In the genomic region with DNA sequence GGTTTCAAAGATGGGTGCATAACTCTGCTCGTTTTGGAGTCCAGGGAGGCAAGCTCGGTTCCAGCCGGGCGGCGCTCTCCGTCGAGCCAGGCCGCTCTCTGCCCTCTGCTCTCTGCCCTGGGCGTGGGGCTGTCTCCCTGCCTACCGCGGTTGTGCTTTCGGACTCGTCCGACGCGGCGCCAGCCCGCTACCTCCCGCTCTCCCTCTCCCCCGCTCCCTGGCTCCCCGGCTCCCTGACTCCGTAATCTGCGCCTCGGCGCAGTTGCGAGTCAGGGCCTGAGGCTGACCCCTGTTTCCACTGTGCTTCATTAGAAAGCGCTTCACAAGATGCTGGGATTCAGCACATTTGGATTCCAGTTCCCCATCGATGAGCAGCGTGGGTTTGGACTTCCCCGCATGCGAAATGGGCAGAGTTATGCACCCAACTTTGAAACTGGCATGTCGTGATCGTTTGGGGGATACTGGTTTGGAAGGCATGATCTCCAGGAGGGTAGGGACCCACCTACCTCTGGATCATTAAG, we compare ENCODE assay signal across 8 cellular contexts. TPM values are rescaled to one million over a fixed set of nuclear protein-coding genes. Genes with fewer than 3 reads are reported as not detected.
DNase-seq lines count a peak whose midpoint lies in the region; TF ChIP-seq lines count a peak whose summit lies in the region.

No MANE protein-coding gene starts in this region.

- 7% methylated on average over 33 of the region's 33 CpGs for WGBS in smooth muscle cell (ENCODE audit: low lambda C conversion rate)

- H3K27me3 ChIP-seq in HUES6 (ENCODE audit: control insufficient read depth, insufficient read depth, low read length) (peaks cover 11% of the 10 kb centered on the region; the same call in 1 of the 2 replicates), smooth muscle cell (ENCODE audit: low read depth) (no peaks in the 10 kb centered on the region), Karpas-422 (ENCODE audit: low read length) (no peaks in the 10 kb centered on the region)

- no peak for DNase-seq in astrocyte of the cerebellum (ENCODE audit: low read depth)
- DNase-seq in immature natural killer cell, result no peak
- no peak for DNase-seq in smooth muscle cell (lab: John Stamatoyannopoulos, UW; ENCODE audit: unreplicated experiment)
- DNase-seq in iPS-NIHi11 (ENCODE audit: low spot score), result no peak
- DNase-seq in Karpas-422, result no peak
- no peak for DNase-seq in NCI-H2029 treated with DMSO at 0.1 percent for 48 hours (lab: John Stamatoyannopoulos, UW)
- DNase-seq in A172 (ENCODE audit: low spot score), result no peak

- H3K79me2 ChIP-seq in smooth muscle cell (ENCODE audit: low read depth) (no peaks in the 10 kb centered on the region), Karpas-422 (ENCODE audit: low read length) (no peaks in the 10 kb centered on the region)

- no peak overlapping the region for H3K27ac ChIP-seq in HUES6 (ENCODE audit: low read depth, low read length)
- H3K27ac ChIP-seq in smooth muscle cell (ENCODE audit: low read depth), result no peak overlapping the region
- no peak overlapping the region for H3K27ac ChIP-seq in Karpas-422 (ENCODE audit: low read length)

- H3K4me1 Mint-ChIP-seq in immature natural killer cell, result peaks cover 40 to 46% of the 10 kb centered on the region in 2 donors

- H3K4me3 ChIP-seq in HUES6 (ENCODE audit: low read depth, low read length), result peak overlapping the region; percentile 99
- peak overlapping the region; percentile 63 for H3K4me3 ChIP-seq in astrocyte of the cerebellum (ENCODE audit: low read depth, low read length)
- peak overlapping the region; percentile 91 for H3K4me3 ChIP-seq in smooth muscle cell
- H3K4me3 ChIP-seq in Karpas-422 (ENCODE audit: low read length), result no peak overlapping the region

- H2AFZ ChIP-seq in smooth muscle cell (ENCODE audit: low read depth) (peak overlapping the region; percentile 92), Karpas-422 (ENCODE audit: low read length) (no peak overlapping the region)

- no peaks in the 10 kb centered on the region for H3F3A ChIP-seq in smooth muscle cell (ENCODE audit: low read depth)

- H3K27ac Mint-ChIP-seq in immature natural killer cell, result peak overlapping the region in 5 of 6 donors; percentile 35 to 75 (median 70)

- in situ Hi-C loops in astrocyte of the cerebellum (cut with HindIII; ENCODE audit: low sequenced_read_pairs), result no loop called here

- TF ChIP-seq CTCF in astrocyte of the cerebellum (IDR thresholded peaks at IDR 0.05; ENCODE audit: low read depth, low read length, missing control alignments) (no peak), smooth muscle cell (IDR thresholded peaks at IDR 0.05; ENCODE audit: borderline replicate concordance, insufficient read depth, poor library complexity, severe bottlenecking) (no peak)

- peak overlapping the region; percentile 92 to 95 (median 95) for H3K4me3 Mint-ChIP-seq in immature natural killer cell

- peaks cover 1 to 10% (median 4%) of the 10 kb centered on the region in 3 donors for H3K27me3 Mint-ChIP-seq in immature natural killer cell (ENCODE audit: low read depth in 3 of 3)

- no peaks in the 10 kb centered on the region for H3K36me3 ChIP-seq in HUES6 (ENCODE audit: control insufficient read depth, insufficient read depth, low read length)
- no peaks in the 10 kb centered on the region for H3K36me3 ChIP-seq in smooth muscle cell (ENCODE audit: low read depth)
- no peaks in the 10 kb centered on the region for H3K36me3 ChIP-seq in Karpas-422 (ENCODE audit: insufficient read depth, low read length)

- H3K9ac ChIP-seq in HUES6 (ENCODE audit: low read length) (peak overlapping the region; percentile 87), smooth muscle cell (ENCODE audit: low read depth) (no peak overlapping the region), Karpas-422 (ENCODE audit: low read length) (no peak overlapping the region)

- H4K20me1 ChIP-seq in smooth muscle cell (ENCODE audit: low read depth), result no peaks in the 10 kb centered on the region
- no peaks in the 10 kb centered on the region for H4K20me1 ChIP-seq in Karpas-422 (ENCODE audit: insufficient read depth, low read depth, low read length)

- no peaks in the 10 kb centered on the region for H3K9me2 ChIP-seq in Karpas-422 (replicated peaks; ENCODE audit: insufficient read depth, low read length)

- peaks cover 0 to 4% (median 0%) of the 10 kb centered on the region in 3 donors for H3K36me3 Mint-ChIP-seq in immature natural killer cell

- H3K9me3 Mint-ChIP-seq in immature natural killer cell, result no peaks in the 10 kb centered on the region

- peaks cover 52% of the 10 kb centered on the region for H3K4me1 ChIP-seq in HUES6 (ENCODE audit: control insufficient read depth, insufficient read depth, low read length)
- peaks cover 30% of the 10 kb centered on the region for H3K4me1 ChIP-seq in smooth muscle cell (ENCODE audit: low read depth)
- no peaks in the 10 kb centered on the region for H3K4me1 ChIP-seq in Karpas-422 (ENCODE audit: low read length)

- no peaks in the 10 kb centered on the region for H3K9me3 ChIP-seq in HUES6 (ENCODE audit: control insufficient read depth, insufficient read depth, low read depth, low read length)
- H3K9me3 ChIP-seq in smooth muscle cell (replicated peaks; ENCODE audit: low read depth), result no peaks in the 10 kb centered on the region
- no peaks in the 10 kb centered on the region for H3K9me3 ChIP-seq in Karpas-422 (ENCODE audit: low read length)

- H3K4me2 ChIP-seq in smooth muscle cell (peak overlapping the region; percentile 95), Karpas-422 (ENCODE audit: low read depth, low read length, poor library complexity, severe bottlenecking) (no peak overlapping the region)

RNA-seq across cellular contexts. Expression of a gene that starts 2.3 kb away (rescaled TPM):
- polyA plus RNA-seq in immature natural killer cell, result 1 to 10 TPM in 2 of 3 donors, under 1 TPM in 1; 0.54 to 6.6 (median 2.2) TPM
- total RNA-seq in smooth muscle cell, result 2.3 and 2.6 TPM in 2 replicates
- 0.41 and 7.0 TPM in 2 replicates for polyA plus RNA-seq in smooth muscle cell
- total RNA-seq in Karpas-422 (2014; rRNA removed; shearing (Covaris generic); ENCODE audit: low replicate concordance), result not detected in 2 replicates
- 7.0 and 11.2 TPM in 2 replicates for total RNA-seq in A172 (2014; rRNA removed; shearing (Covaris generic))
